ENCODE assay signal across 8 cellular contexts in the genomic region with DNA sequence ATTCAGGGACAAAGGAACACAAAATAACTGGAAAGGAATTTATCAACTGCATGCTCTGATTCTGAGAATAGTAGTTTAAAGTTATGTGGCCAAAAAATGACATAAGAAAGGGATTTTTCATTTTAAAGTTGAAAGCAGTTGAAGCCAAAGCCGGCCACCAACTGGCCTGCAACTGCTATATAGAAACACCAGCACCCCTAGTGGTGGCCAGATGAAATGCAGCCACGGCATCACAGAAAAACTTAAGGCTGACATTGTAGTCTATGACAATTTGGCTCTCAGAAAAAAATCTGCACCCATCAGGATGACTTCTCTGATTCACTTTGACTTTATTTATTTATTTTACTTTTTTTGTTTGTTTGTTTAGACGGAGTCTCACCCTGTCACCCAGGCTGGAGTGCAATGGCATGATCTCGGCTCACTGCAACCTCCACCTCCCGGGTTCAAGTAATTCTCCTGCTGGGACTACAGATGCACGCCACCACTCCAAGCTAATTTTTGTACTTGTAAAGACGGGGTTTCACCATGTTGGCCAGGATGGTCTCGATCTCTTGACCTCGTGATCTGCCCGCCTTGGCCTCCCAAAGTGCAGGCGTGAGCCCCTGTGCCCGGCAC. TPM values are rescaled to one million over a fixed set of nuclear protein-coding genes. Genes with fewer than 3 reads are reported as not detected.
A peak's percentile ranks its signal among the peaks of the same experiment; 100 is the strongest.
DNase-seq lines count a peak whose midpoint lies in the region; ATAC-seq and TF ChIP-seq lines count a peak whose summit lies in the region.

No MANE protein-coding gene starts in this region.

- H3K36me3 ChIP-seq in SU-DHL-6 (ENCODE audit: low read length) (peaks cover 9% of the 10 kb centered on the region; the same call in 1 of the 2 replicates), adipocyte (ENCODE audit: control insufficient read depth, insufficient read depth, low read length, severe bottlenecking) (no peaks in the 10 kb centered on the region)

- ATAC-seq in GM21723 (IDR thresholded peaks at IDR 0.05; ENCODE audit: unreplicated experiment) (peak; percentile 94), left ventricle myocardium superior (peak; percentile 68), sciatic nerve (peak; percentile 61), HG02970 (IDR thresholded peaks at IDR 0.05; ENCODE audit: low FRiP score, unreplicated experiment) (no peak)

- no peaks in the 10 kb centered on the region for H3K4me1 ChIP-seq in adipocyte (ENCODE audit: control insufficient read depth, insufficient read depth, low read length)

- H4K20me1 ChIP-seq in SU-DHL-6 (ENCODE audit: low read depth, low read length) = no peaks in the 10 kb centered on the region

- H2AFZ ChIP-seq in SU-DHL-6 (ENCODE audit: low read depth, low read length, severe bottlenecking) = no peak overlapping the region

- H3K9ac ChIP-seq in SU-DHL-6 (ENCODE audit: low read length) (no peak overlapping the region), adipocyte (ENCODE audit: low read length) (no peak overlapping the region)

- H3K27me3 ChIP-seq in SU-DHL-6 (ENCODE audit: low read length) = no peaks in the 10 kb centered on the region
- H3K27me3 ChIP-seq in adipocyte (replicated peaks; ENCODE audit: control insufficient read depth, insufficient read depth, low read length) = no peaks in the 10 kb centered on the region

- H3K79me2 ChIP-seq in SU-DHL-6 (ENCODE audit: insufficient read depth, low read length) = no peaks in the 10 kb centered on the region

- no peaks in the 10 kb centered on the region for H3K9me2 ChIP-seq in SU-DHL-6 (replicated peaks; ENCODE audit: insufficient read depth, low read length)

- intact Hi-C loops in left ventricle myocardium superior (cut with micrococcal nuclease) (no loop called here), sciatic nerve (cut with DNase I) (no loop called here)

- H3K4me3 ChIP-seq in SU-DHL-6 (ENCODE audit: insufficient read depth, low read length, poor library complexity, severe bottlenecking) (no peak overlapping the region), adipocyte (ENCODE audit: low read length) (no peak overlapping the region)

- no peaks in the 10 kb centered on the region for H3K9me3 ChIP-seq in SU-DHL-6 (ENCODE audit: insufficient read depth, low read length)
- H3K9me3 ChIP-seq in adipocyte (ENCODE audit: control insufficient read depth, low read length) = no peaks in the 10 kb centered on the region

- DNase-seq in GM03348 (ENCODE audit: low spot score) = peak; percentile 91
- peak; percentile 83 for DNase-seq in adipocyte (ENCODE audit: low read depth)
- peak; percentile 73 for DNase-seq in left ventricle myocardium superior
- DNase-seq in sciatic nerve (ENCODE audit: low spot score) = peak; percentile 81

- no peaks in the 10 kb centered on the region for H3F3A ChIP-seq in SU-DHL-6 (ENCODE audit: insufficient read depth)

- no peak overlapping the region for H3K4me2 ChIP-seq in SU-DHL-6 (ENCODE audit: low read depth, low read length, poor library complexity, severe bottlenecking)

- H3K27ac ChIP-seq in SU-DHL-6 (ENCODE audit: low read depth, low read length) = no peak overlapping the region

- TF ChIP-seq CTCF in LNCAP (IDR thresholded peaks at IDR 0.05) (peak; percentile 96), SU-DHL-6 (IDR thresholded peaks at IDR 0.05; ENCODE audit: insufficient read depth, low read length, poor library complexity, severe bottlenecking) (peak; percentile 65)

RNA-seq across cellular contexts. Expression of gene SLC35F2, which starts 59.2 kb away (rescaled TPM):
- total RNA-seq in left ventricle myocardium superior (0.52 TPM), sciatic nerve (4.2 TPM)
